8 cellular contexts compared by ENCODE assay signal in the genomic region with DNA sequence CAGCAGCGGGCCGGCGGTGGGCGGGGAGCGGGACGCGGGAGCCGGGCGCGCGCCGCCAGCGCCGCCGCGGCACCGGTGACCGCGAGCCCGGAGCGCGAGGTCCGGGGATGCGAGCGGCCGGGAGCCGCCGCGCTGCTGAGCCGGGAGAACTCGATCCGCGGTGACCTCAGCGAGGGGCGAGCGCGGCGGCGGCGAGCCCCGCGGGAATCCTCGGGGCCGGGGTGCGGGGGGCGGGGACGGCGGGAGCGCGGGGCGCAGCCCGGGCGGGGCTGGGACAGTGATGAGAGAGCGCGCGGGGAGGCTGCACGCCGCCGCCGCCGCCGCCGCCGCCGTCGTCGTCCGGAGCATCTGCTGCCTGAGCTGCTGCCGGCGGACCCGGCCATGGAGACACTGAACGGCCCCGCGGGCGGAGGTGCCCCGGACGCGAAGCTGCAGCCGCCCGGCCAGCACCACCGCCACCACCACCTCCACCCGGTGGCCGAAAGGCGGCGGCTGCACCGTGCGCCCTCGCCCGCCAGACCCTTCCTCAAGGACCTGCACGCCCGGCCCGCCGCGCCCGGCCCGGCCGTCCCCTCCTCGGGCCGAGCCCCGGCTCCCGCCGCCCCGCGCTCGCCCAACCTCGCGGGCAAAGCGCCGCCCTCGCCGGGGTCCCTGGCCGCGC. TPM values are rescaled to one million over a fixed set of nuclear protein-coding genes. Genes with fewer than 3 reads are reported as not detected.
DNase-seq lines count a peak whose midpoint lies in the region; ATAC-seq, FAIRE-seq and TF ChIP-seq lines count a peak whose summit lies in the region.

A gene (plus strand): TSS at position 277 of the 661 bp plus-strand sequence. CDS start 105 bp downstream, at position 382.

- H3K4me2 ChIP-seq in OCI-LY1 (ENCODE audit: low read length) (peak within 1 kb of the TSS; percentile 87), astrocyte (ENCODE audit: low read length) (peak within 1 kb of the TSS; percentile 99), hepatocyte (peak within 1 kb of the TSS; percentile 98)

- peak within 1 kb of the TSS; percentile 54 to 73 for H3K4me3 ChIP-seq in CD4-positive, alpha-beta memory T cell (ENCODE audit: low read length in 2 of 2)
- H3K4me3 ChIP-seq in OCI-LY1 (ENCODE audit: low read depth, low read length, poor library complexity, severe bottlenecking) (peak within 1 kb of the TSS; percentile 69), astrocyte (ENCODE audit: insufficient read depth, low read depth, low read length) (peak within 1 kb of the TSS; percentile 84), hepatocyte (peak within 1 kb of the TSS; percentile 75)

- no peak within 1 kb of the TSS for H2AFZ ChIP-seq in OCI-LY1 (ENCODE audit: low read length)
- peak within 1 kb of the TSS; percentile 93 for H2AFZ ChIP-seq in astrocyte (ENCODE audit: low read depth, low read length)
- peak within 1 kb of the TSS; percentile 78 for H2AFZ ChIP-seq in hepatocyte

- peak within 1 kb of the TSS in 4 of 7 donors; percentile 50 to 80 (median 72) for H3K27ac Mint-ChIP-seq in CD4-positive, alpha-beta memory T cell
- peak within 1 kb of the TSS; percentile 85 for H3K27ac Mint-ChIP-seq in astrocyte (ENCODE audit: unreplicated experiment)

- FAIRE-seq in astrocyte (lab: Jason Lieb, UNC): no peak

- H3K36me3 Mint-ChIP-seq in CD4-positive, alpha-beta memory T cell: peaks cover 0 to 3% of the 10 kb centered on the region in 2 donors
- H3K36me3 Mint-ChIP-seq in astrocyte (ENCODE audit: low read depth, unreplicated experiment): peaks cover 6% of the 10 kb centered on the region

- H3K79me2 ChIP-seq in OCI-LY1 (ENCODE audit: insufficient read depth, low read length) (peaks cover 23% of the 10 kb centered on the region), astrocyte (ENCODE audit: insufficient read depth, low read length) (peaks cover 50% of the 10 kb centered on the region), hepatocyte (peaks cover 32% of the 10 kb centered on the region)

- WGBS in hepatocyte (ENCODE audit: low lambda C conversion rate, missing lambda C conversion rate): 0% methylated on average over 10 of the region's 113 CpGs

- peaks cover 29% of the 10 kb centered on the region for H3K27me3 ChIP-seq in CD4-positive, alpha-beta memory T cell (ENCODE audit: insufficient read depth, low read length)
- H3K27me3 ChIP-seq in OCI-LY1 (ENCODE audit: insufficient read depth, low read length) (0 out of 2 replicates have a peak, but pooled peaks cover 7% of the 10 kb centered on the region), astrocyte (ENCODE audit: insufficient read depth, low read length) (no peaks in the 10 kb centered on the region), hepatocyte (no peaks in the 10 kb centered on the region)

- H3K9ac ChIP-seq in OCI-LY1 (ENCODE audit: low read length) (peak within 1 kb of the TSS; percentile 62), astrocyte (ENCODE audit: low read length) (peak within 1 kb of the TSS; percentile 92)

- CTCF ChIA-PET in CD4-positive, alpha-beta memory T cell (lab: Charles Lee; ENCODE audit: partially characterized antibody): interaction anchor here (1.3 to 1.7 kb wide), 4 partner anchors 10 to 283 kb away, joined by 3 to 7 read pairs (median 5); no protein-coding TSS in a partner anchor

- H3K27ac ChIP-seq in CD4-positive, alpha-beta memory T cell (ENCODE audit: low read depth, low read length): peak within 1 kb of the TSS; percentile 48
- H3K27ac ChIP-seq in OCI-LY1 (ENCODE audit: low read depth, low read length, poor library complexity, severe bottlenecking) (no peak within 1 kb of the TSS), astrocyte (ENCODE audit: low read depth, low read length) (peak within 1 kb of the TSS; percentile 76), hepatocyte (peak within 1 kb of the TSS; percentile 87)

- intact Hi-C loops in CD4-positive, alpha-beta memory T cell (cut with micrococcal nuclease): loop anchor here (2.0 to 10.0 kb wide), 5 partner anchors 97 to 1207 kb away; a partner anchor contains a TSS

- no peaks in the 10 kb centered on the region for H3K9me2 ChIP-seq in OCI-LY1 (ENCODE audit: low read depth, low read length)
- H3K9me2 ChIP-seq in hepatocyte (replicated peaks; ENCODE audit: insufficient read depth): no peaks in the 10 kb centered on the region

- H3K9me3 ChIP-seq in CD4-positive, alpha-beta memory T cell (ENCODE audit: control insufficient read depth in 1 of 2, low read length in 2 of 2): no peaks in the 10 kb centered on the region
- H3K9me3 ChIP-seq in OCI-LY1 (ENCODE audit: low read length) (no peaks in the 10 kb centered on the region), astrocyte (ENCODE audit: insufficient read depth, low read depth, low read length) (no peaks in the 10 kb centered on the region), hepatocyte (ENCODE audit: low read depth) (no peaks in the 10 kb centered on the region)

- H3K36me3 ChIP-seq in CD4-positive, alpha-beta memory T cell (ENCODE audit: insufficient read depth, low read length): no peaks in the 10 kb centered on the region
- H3K36me3 ChIP-seq in OCI-LY1 (ENCODE audit: insufficient read depth, low read length) (no peaks in the 10 kb centered on the region), astrocyte (ENCODE audit: insufficient read depth, low read length) (peaks cover 5% of the 10 kb centered on the region), hepatocyte (replicated peaks; ENCODE audit: insufficient read depth, low read depth) (no peaks in the 10 kb centered on the region)

- peak in 3 of 5 donors; percentile 19 to 26 (median 19) for DNase-seq in CD4-positive, alpha-beta memory T cell
- DNase-seq in astrocyte (ENCODE audit: low read depth) (peak; percentile 19), hepatocyte (ENCODE audit: low spot score) (no peak), renal cortical epithelial cell (ENCODE audit: low read depth) (no peak), DMS153 (lab: John Stamatoyannopoulos, UW) (no peak)

- H3F3A ChIP-seq in OCI-LY1 (ENCODE audit: insufficient read depth, low read length): no peaks in the 10 kb centered on the region

- POLR2A ChIA-PET in CD4-positive, alpha-beta memory T cell (lab: Charles Lee; ENCODE audit: partially characterized antibody): interaction anchor here (0.8 to 1.4 kb wide), 2 partner anchors 10 to 37 kb away, joined by 3 read pairs; no protein-coding TSS in a partner anchor

- H3K4me1 Mint-ChIP-seq in CD4-positive, alpha-beta memory T cell: peaks cover 10 to 35% (median 15%) of the 10 kb centered on the region in 4 donors
- peaks cover 22% of the 10 kb centered on the region for H3K4me1 Mint-ChIP-seq in astrocyte (ENCODE audit: low read depth, unreplicated experiment)

- peaks cover 26% of the 10 kb centered on the region for H3K4me1 ChIP-seq in CD4-positive, alpha-beta memory T cell (ENCODE audit: insufficient read depth, low read length)
- H3K4me1 ChIP-seq in OCI-LY1 (ENCODE audit: insufficient read depth, low read length, severe bottlenecking): peaks cover 41% of the 10 kb centered on the region
- peaks cover 40% of the 10 kb centered on the region for H3K4me1 ChIP-seq in astrocyte (ENCODE audit: insufficient read depth, low read length)
- H3K4me1 ChIP-seq in hepatocyte (ENCODE audit: insufficient read depth): peaks cover 21% of the 10 kb centered on the region

- peak; percentile 43 for ATAC-seq in GM19025 (IDR thresholded peaks at IDR 0.05; ENCODE audit: low read depth, unreplicated experiment)
- ATAC-seq in HG03103 (IDR thresholded peaks at IDR 0.05; ENCODE audit: low read depth, unreplicated experiment): peak; percentile 33

- H3K27me3 Mint-ChIP-seq in CD4-positive, alpha-beta memory T cell: peaks cover 33 to 54% of the 10 kb centered on the region in 2 donors
- no peaks in the 10 kb centered on the region for H3K27me3 Mint-ChIP-seq in astrocyte (ENCODE audit: low read depth, unreplicated experiment)

- H4K20me1 ChIP-seq in OCI-LY1 (ENCODE audit: insufficient read depth, low read length): no peaks in the 10 kb centered on the region
- H4K20me1 ChIP-seq in astrocyte (ENCODE audit: insufficient read depth, low read length): peaks cover 36% of the 10 kb centered on the region
- peaks cover 10% of the 10 kb centered on the region for H4K20me1 ChIP-seq in hepatocyte (ENCODE audit: insufficient read depth, poor library complexity, severe bottlenecking)

- H3K4me3 Mint-ChIP-seq in CD4-positive, alpha-beta memory T cell: peak within 1 kb of the TSS; percentile 87 to 96 (median 91)
- H3K4me3 Mint-ChIP-seq in astrocyte (ENCODE audit: unreplicated experiment): peak within 1 kb of the TSS; percentile 81

- peaks cover 0 to 2% (median 0%) of the 10 kb centered on the region in 8 donors for H3K9me3 Mint-ChIP-seq in CD4-positive, alpha-beta memory T cell
- H3K9me3 Mint-ChIP-seq in astrocyte (ENCODE audit: unreplicated experiment): no peaks in the 10 kb centered on the region

- TF ChIP-seq CTCF in OCI-LY1 (IDR thresholded peaks at IDR 0.05; ENCODE audit: low read length) (no peak), astrocyte (IDR thresholded peaks at IDR 0.05; ENCODE audit: insufficient read depth, low read depth, low read length) (no peak), hepatocyte (IDR thresholded peaks at IDR 0.05; ENCODE audit: poor library complexity) (no peak)

RNA-seq across cellular contexts. Expression of the gene that starts here (rescaled TPM):
- total RNA-seq in CD4-positive, alpha-beta memory T cell: under 1 TPM; 0.29 to 0.36 TPM
- not detected for polyA plus RNA-seq in CD4-positive, alpha-beta memory T cell
- total RNA-seq in astrocyte (48.6 and 59.3 TPM in 2 replicates), hepatocyte (16.5 and 19.7 TPM in 2 replicates), renal cortical epithelial cell (35.6 and 107 TPM in 2 replicates)
- 10.6 and 13.0 TPM in 2 replicates for polyA plus RNA-seq in hepatocyte

Comparison
In these comparisons a context has a peak if more than half of its experiments do, and no peak if none do; other contexts are left out.
1. RNA of the gene that starts here (total RNA-seq): 35.6 to 107 TPM in renal cortical epithelial cell, 48.6 to 59.3 TPM in astrocyte and 16.5 to 19.7 TPM in hepatocyte; 0.29 to 0.36 TPM in CD4-positive, alpha-beta memory T cell; every median in the first group is over 10 times any median in the second.
2. RNA of the gene that starts here (polyA plus RNA-seq): 10.6 to 13.0 TPM in hepatocyte; not detected in CD4-positive, alpha-beta memory T cell; every median in the first group is over 10 times any median in the second.
3. Peak in DNase-seq, H3K4me3 ChIP-seq and H3K27ac ChIP-seq in CD4-positive, alpha-beta memory T cell; RNA of the gene not detected or under 1 TPM.
4. Peak in every context shown above with its lines, with median percentiles within 50 percentile points of each other: H3K4me3 ChIP-seq and H3K4me2 ChIP-seq.